In the genomic region with DNA sequence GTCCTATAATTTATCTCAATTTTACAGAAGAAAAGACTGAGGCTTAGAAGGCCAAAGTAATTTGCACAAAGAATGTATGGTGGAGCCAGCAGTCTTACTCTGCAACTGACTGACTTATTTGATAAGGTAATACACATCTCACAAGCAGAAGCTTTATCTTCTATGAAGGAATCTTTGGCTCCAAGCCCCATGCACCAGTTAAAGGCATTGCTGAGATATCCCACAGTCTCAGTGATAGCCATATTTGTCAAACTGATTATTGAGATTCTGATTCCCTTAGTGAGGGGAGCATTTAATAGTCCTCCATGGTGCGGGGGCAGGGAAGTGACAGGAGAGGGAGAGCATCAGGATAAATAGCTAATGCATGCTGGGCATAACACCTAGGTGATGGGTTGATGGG, we compare ENCODE assay signal across 28 cellular contexts.
"Had no signal": no experiment of that assay in that cellular context is flagged by ENCODE, and none has a peak within 500 bp of the region (broad histone marks: within the 10 kb centered on the region; RNA-seq: fewer than 3 reads in every experiment).

No MANE protein-coding gene starts in this region.

- DNase-seq: Karpas-422, Kasumi-1, MG63, MM.1S, MV-4-11, NCI-H1048, NCI-H1092, NCI-H1417, NCI-H1417 treated with DMSO at 0.1 percent for 48 hours, NCI-H1436, NCI-H1436 treated with DMSO at 0.1 percent for 48 hours, NCI-H146, NCI-H1694, NCI-H1694 treated with DMSO at 0.1 percent for 48 hours, NCI-H187, NCI-H187 treated with DMSO at 0.1 percent for 48 hours, NCI-H1930, NCI-H2029, NCI-H2029 treated with DMSO at 0.1 percent for 48 hours, NCI-H2081 treated with DMSO at 0.1 percent for 48 hours, NCI-H2107, NCI-H2171, NCI-H2227 treated with DMSO at 0.1 percent for 48 hours, NCI-H345, NCI-H510A, NCI-H510A treated with DMSO at 0.1 percent for 48 hours, NCI-H524, NCI-H524 treated with DMSO at 0.1 percent for 48 hours had no signal

- H3K9me3 ChIP-seq: MG63 had no signal

- H3K4me3 ChIP-seq: MG63 had no signal

- H3K36me3 ChIP-seq: MG63 had no signal
